In the genomic region with DNA sequence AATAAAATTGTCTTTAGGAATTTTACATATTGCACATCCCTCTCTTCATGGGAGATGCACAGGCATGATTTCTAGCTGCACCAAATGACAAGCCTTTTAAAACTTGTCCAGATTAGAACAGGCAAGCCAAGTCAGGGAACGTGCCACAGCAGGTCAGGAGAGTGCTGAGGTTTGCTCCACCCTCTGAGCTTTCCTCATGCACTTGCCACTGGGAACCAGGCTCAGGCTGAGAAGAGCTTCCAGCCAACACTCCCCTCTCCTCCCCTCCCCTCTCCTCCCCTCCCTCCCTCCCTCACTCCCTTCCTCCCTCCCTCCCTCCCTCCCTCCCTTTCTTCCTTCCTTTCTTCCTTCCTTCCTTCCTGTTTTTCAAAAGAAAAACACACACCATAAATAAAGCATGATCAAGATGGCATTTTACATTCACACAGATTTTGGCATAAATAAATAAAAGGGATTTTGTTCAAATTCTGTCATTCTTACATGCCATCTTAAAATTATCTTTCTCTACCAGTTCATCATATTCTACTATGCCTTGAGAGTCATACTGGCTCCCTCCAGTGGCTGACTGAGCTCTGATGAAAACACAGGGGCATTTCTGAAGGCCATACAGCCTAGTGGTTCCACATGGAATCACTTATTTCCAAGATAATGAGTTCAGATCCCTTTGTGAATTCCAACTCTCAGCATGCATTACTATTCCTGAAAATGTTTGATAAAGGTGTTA, we compare ENCODE assay signal across 8 cellular contexts.
DNase-seq lines count a peak whose midpoint lies in the region; ATAC-seq lines count a peak whose summit lies in the region.

No MANE protein-coding gene starts in this region.

- in situ Hi-C loops in HAP-1 (cut with MboI; ENCODE audit: low sequenced_read_pairs), result loop anchor here (25.0 kb wide), 1 partner anchor 774 kb away; no protein-coding TSS in a partner anchor

- H3K9me3 ChIP-seq in HAP-1, result no peaks in the 10 kb centered on the region

- H3K36me3 ChIP-seq in HAP-1 (replicated peaks), result no peaks in the 10 kb centered on the region

- ATAC-seq in GM21528 (IDR thresholded peaks at IDR 0.05; ENCODE audit: low FRiP score, unreplicated experiment), result no peak

- peaks cover under 1% of the 10 kb centered on the region for H3K4me1 ChIP-seq in HAP-1

- peak; percentile 18 for DNase-seq in activated CD4-positive, alpha-beta T cell treated with anti-CD3 and anti-CD28 coated beads for 48 hours
- DNase-seq in activated CD4-positive, alpha-beta T cell treated with anti-CD3 and anti-CD28 coated beads, Interleukin-2, amount 50 U/mL, for 4 hours, result no peak
- peak; percentile 57 to 71 for DNase-seq in HAP-1 (ENCODE audit: low spot score in 2 of 2)
- DNase-seq in NCI-H1105 (lab: John Stamatoyannopoulos, UW), result peak; percentile 56
- DNase-seq in amniotic epithelial cell (ENCODE audit: low read depth), result peak; percentile 68
- peak; percentile 15 for DNase-seq in iPS DF 19.7 (ENCODE audit: low read depth, low spot score)
- DNase-seq in superior temporal gyrus (ENCODE audit: extremely low spot score), result peak; percentile 67

- H3K27me3 ChIP-seq in HAP-1 (ENCODE audit: low read depth), result no peaks in the 10 kb centered on the region

- H3K4me3 ChIP-seq in HAP-1, result no peak overlapping the region

Comparison
In these comparisons a context has a peak if more than half of its experiments do, and no peak if none do; other contexts are left out.
1. DNase-seq: peak in activated CD4-positive, alpha-beta T cell treated with anti-CD3 and anti-CD28 coated beads for 48 hours (single experiment), HAP-1 (2 of 2), NCI-H1105 (single experiment), amniotic epithelial cell (single experiment), iPS DF 19.7 (single experiment) and superior temporal gyrus (single experiment); none in activated CD4-positive, alpha-beta T cell treated with anti-CD3 and anti-CD28 coated beads, Interleukin-2, amount 50 U/mL, for 4 hours (0 of 2).